ENCODE assay signal across 30 cellular contexts in the genomic region with DNA sequence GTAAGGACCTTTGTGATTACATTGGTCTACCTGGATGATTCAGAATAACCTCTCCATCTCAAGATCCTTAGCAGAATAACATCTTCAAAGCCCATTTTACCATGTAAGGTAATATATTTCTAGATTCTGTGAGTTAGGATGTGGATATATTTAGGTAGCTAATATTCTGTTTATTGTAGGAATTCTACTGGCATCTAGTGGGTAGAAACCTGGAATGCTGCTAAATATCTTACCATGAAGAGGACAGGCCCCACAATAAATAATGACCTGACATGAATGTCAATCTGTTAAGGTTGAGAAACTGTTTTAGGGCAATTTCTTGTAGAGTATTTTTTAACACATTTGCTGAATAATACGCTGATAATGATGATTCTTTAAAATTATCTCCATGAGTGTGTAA.
"Had no signal": no experiment of that assay in that cellular context is flagged by ENCODE, and none has a peak within 500 bp of the region (broad histone marks: within the 10 kb centered on the region; RNA-seq: fewer than 3 reads in every experiment).

No MANE protein-coding gene starts in this region.

- DNase-seq: activated B cell treated with CpG ODN at 0.5 μM for 24 hours; activated CD4-positive, alpha-beta memory T cell treated with anti-CD3 and anti-CD28 coated beads for 36 hours; activated CD4-positive, alpha-beta T cell treated with anti-CD3 and anti-CD28 coated beads for 4 hours; activated CD4-positive, alpha-beta T cell treated with anti-CD3 and anti-CD28 coated beads, Interleukin-2, amount 10 ng/mL, durations not matched to agents 24 days and 14 days; activated CD4-positive, alpha-beta T cell treated with anti-CD3 and anti-CD28 coated beads, Interleukin-2, amount 50 U/mL, for 1 hour; activated CD4-positive, alpha-beta T cell treated with anti-CD3 and anti-CD28 coated beads, Interleukin-2, amount 50 U/mL, for 4 hours; activated CD4-positive, CD25-positive, alpha-beta regulatory T cell treated with anti-CD3 and anti-CD28 coated beads, Interleukin-2, amount 50 U/mL, for 72 hours; activated CD8-positive, alpha-beta memory T cell treated with anti-CD3 and anti-CD28 coated beads, Interleukin-2, amount 50 U/mL, for 4 hours; activated CD8-positive, alpha-beta T cell treated with anti-CD3 and anti-CD28 coated beads for 36 hours; activated effector memory CD4-positive, alpha-beta T cell treated with Interleukin-2 at 50 U/mL for 16 hours; activated gamma-delta T cell; activated naive CD4-positive, alpha-beta T cell treated with anti-CD3 and anti-CD28 coated beads, Interleukin-2, amount 10 ng/mL, durations not matched to agents 7 days and 5 days; activated naive CD4-positive, alpha-beta T cell treated with Interleukin-2 at 50 U/mL for 16 hours; activated naive CD8-positive, alpha-beta T cell treated with anti-CD3 and anti-CD28 coated beads, Interleukin-2, amount 10 ng/mL, durations not matched to agents 7 days and 5 days; activated naive CD8-positive, alpha-beta T cell treated with anti-CD3 and anti-CD28 coated beads, Interleukin-2, amount 50 U/mL, for 24 hours; activated T-cell treated with anti-CD3 and anti-CD28 coated beads for 4 hours; activated T-cell treated with anti-CD3 and anti-CD28 coated beads, Interleukin-2, amount 50 U/mL, for 24 hours; activated T-cell treated with anti-CD3 and anti-CD28 coated beads, Interleukin-2, amount 50 U/mL, for 48 hours; amygdala; anterior cingulate cortex; caudate nucleus; cerebellar nuclear complex; SW 1271; T-helper 1 cell; T-helper 2 cell; T-helper 9 cell had no signal

- H3K4me3 ChIP-seq: ascending aorta, cardiac muscle cell had no signal

- H3K27ac ChIP-seq: ascending aorta, cardiac muscle cell had no signal

- ATAC-seq: activated CD8-positive, alpha-beta T cell treated with anti-CD3 and anti-CD28 coated beads for 36 hours; activated naive CD8-positive, alpha-beta T cell treated with anti-CD3 and anti-CD28 coated beads, Interleukin-2, amount 50 U/mL, for 24 hours had no signal

- H3K36me3 ChIP-seq: ascending aorta, cardiac muscle cell had no signal

- FAIRE-seq: bronchial epithelial cell, TTC549 had no signal

- H3K4me1 ChIP-seq: ascending aorta had no signal

- H3K27me3 ChIP-seq: ascending aorta, cardiac muscle cell had no signal
